21 cellular contexts compared by ENCODE assay signal in the genomic region with DNA sequence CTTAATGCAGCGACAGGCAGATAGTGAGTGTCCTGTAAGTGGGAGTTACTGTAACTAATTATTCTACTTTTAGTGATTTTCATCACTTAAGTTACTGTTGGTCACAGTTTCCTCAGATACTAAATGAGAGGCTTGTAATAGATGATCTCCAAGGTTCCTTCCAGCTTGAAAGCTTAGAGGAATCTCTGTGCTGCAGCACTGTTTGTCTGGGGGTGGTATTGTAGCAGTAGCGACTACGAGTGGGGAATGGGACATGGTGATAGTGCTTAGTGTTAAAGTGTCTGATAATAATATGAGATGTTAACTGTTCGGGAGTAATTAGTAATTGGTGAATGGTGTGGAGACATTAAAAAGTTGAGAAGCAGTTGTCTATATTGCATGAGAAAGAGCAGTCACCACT. TPM values are rescaled to one million over a fixed set of nuclear protein-coding genes. Genes with fewer than 3 reads are reported as not detected.
DNase-seq lines count a peak whose midpoint lies in the region; ATAC-seq and TF ChIP-seq lines count a peak whose summit lies in the region.
"Had no signal": no experiment of that assay in that cellular context is flagged by ENCODE, and none has a peak within 500 bp of the region (broad histone marks: within the 10 kb centered on the region; RNA-seq: fewer than 3 reads in every experiment).

No MANE protein-coding gene starts in this region.

- TF ChIP-seq POLR2A in vagina (IDR thresholded peaks at IDR 0.05): no peak

- intact Hi-C loops in CD4-positive, alpha-beta T cell (cut with DNase I, micrococcal nuclease): no loop called here
- intact Hi-C loops in Calu3 (cut with micrococcal nuclease; ENCODE audit: unreplicated experiment): no loop called here
- intact Hi-C loops in natural killer cell (cut with micrococcal nuclease): no loop called here
- intact Hi-C loops in vagina (cut with DNase I): no loop called here

- BruUV-seq in Calu3 (replicated peaks; lab: Mats Ljungman, UMichigan): no TSS peak

- H3K4me3 ChIP-seq in vagina: no peak overlapping the region
- H3K4me3 ChIP-seq: ovary, Peyer's patch, SJCRH30, thoracic aorta had no signal

- peaks cover 55% of the 10 kb centered on the region for H3K4me1 ChIP-seq in vagina
- H3K4me1 ChIP-seq: SJCRH30 had no signal

- DNase-seq in CD4-positive, alpha-beta T cell: no peak
- DNase-seq in Calu3: no peak
- DNase-seq in natural killer cell: no peak
- no peak for DNase-seq in vagina (ENCODE audit: extremely low spot score in 2 of 2)
- DNase-seq in NCI-H1930 (lab: John Stamatoyannopoulos, UW): no peak
- no peak for DNase-seq in NCI-H526 treated with DMSO at 0.1 percent for 48 hours (lab: John Stamatoyannopoulos, UW)
- DNase-seq: activated CD8-positive, alpha-beta T cell treated with anti-CD3 and anti-CD28 coated beads for 36 hours; DMS79 treated with DMSO at 0.1 percent for 48 hours; foreskin fibroblast; H7; MV-4-11; NCI-H187 treated with DMSO at 0.1 percent for 48 hours; NCI-H446 treated with DMSO at 0.1 percent for 48 hours; ovary; Peyer's patch; SJCRH30 had no signal

- H3K27ac Mint-ChIP-seq in CD4-positive, alpha-beta T cell: peak overlapping the region; percentile 48
- peak overlapping the region; percentile 24 for H3K27ac Mint-ChIP-seq in Calu3 (ENCODE audit: unreplicated experiment)
- peak overlapping the region in 3 of 5 experiments; percentile 36 to 64 (median 37) for H3K27ac Mint-ChIP-seq in brain
- peak overlapping the region; percentile 30 to 57 for H3K27ac Mint-ChIP-seq in natural killer cell

- H3K36me3 Mint-ChIP-seq in CD4-positive, alpha-beta T cell (ENCODE audit: low read depth): peaks cover 80% of the 10 kb centered on the region
- H3K36me3 Mint-ChIP-seq in Calu3 (ENCODE audit: insufficient read depth, unreplicated experiment) (peaks cover 63% of the 10 kb centered on the region), brain (peaks cover 97% of the 10 kb centered on the region), natural killer cell (no peaks in the 10 kb centered on the region)

- peak overlapping the region; percentile 32 for H3K4me3 Mint-ChIP-seq in CD4-positive, alpha-beta T cell
- no peak overlapping the region for H3K4me3 Mint-ChIP-seq in Calu3 (ENCODE audit: low read depth, unreplicated experiment)
- peak overlapping the region in 2 of 5 experiments; percentile 14 to 35 for H3K4me3 Mint-ChIP-seq in brain
- no peak overlapping the region for H3K4me3 Mint-ChIP-seq in natural killer cell
- H3K4me3 Mint-ChIP-seq: activated CD8-positive, alpha-beta T cell treated with anti-CD3 and anti-CD28 coated beads for 36 hours had no signal

- H3K27ac ChIP-seq in CD4-positive, alpha-beta T cell (ENCODE audit: low read depth, low read length): no peak overlapping the region
- H3K27ac ChIP-seq in vagina: no peak overlapping the region
- H3K27ac ChIP-seq: KMS-11, ovary, Peyer's patch, SJCRH30, thoracic aorta, VCaP had no signal

- no peaks in the 10 kb centered on the region for H3K36me3 ChIP-seq in vagina
- H3K36me3 ChIP-seq: ovary had no signal

- CTCF ChIA-PET in CD4-positive, alpha-beta T cell (lab: Charles Lee): interaction anchor here (0.9 kb wide), 1 partner anchor 27 kb away, joined by 3 read pairs; no protein-coding TSS in a partner anchor
- CTCF ChIA-PET in Calu3 (lab: Charles Lee): no interaction called here

- no peaks in the 10 kb centered on the region for H3K27me3 ChIP-seq in CD4-positive, alpha-beta T cell (ENCODE audit: control insufficient read depth, insufficient read depth, low read length)
- no peaks in the 10 kb centered on the region for H3K27me3 ChIP-seq in vagina
- H3K27me3 ChIP-seq: ovary, Peyer's patch, SJCRH30 had no signal

- H3K27me3 Mint-ChIP-seq in CD4-positive, alpha-beta T cell: no peaks in the 10 kb centered on the region
- H3K27me3 Mint-ChIP-seq in Calu3 (ENCODE audit: unreplicated experiment): no peaks in the 10 kb centered on the region
- no peaks in the 10 kb centered on the region for H3K27me3 Mint-ChIP-seq in brain
- no peaks in the 10 kb centered on the region for H3K27me3 Mint-ChIP-seq in natural killer cell (ENCODE audit: low read depth in 2 of 2)
- H3K27me3 Mint-ChIP-seq: activated CD8-positive, alpha-beta T cell treated with anti-CD3 and anti-CD28 coated beads for 36 hours had no signal

- no peaks in the 10 kb centered on the region for H3K9me3 ChIP-seq in CD4-positive, alpha-beta T cell (ENCODE audit: control insufficient read depth, low read length)
- H3K9me3 ChIP-seq in vagina: no peaks in the 10 kb centered on the region
- H3K9me3 ChIP-seq: ovary, Peyer's patch, SJCRH30, thoracic aorta had no signal

- POLR2A ChIA-PET in CD4-positive, alpha-beta T cell (lab: Charles Lee): no interaction called here

- H3K4me1 Mint-ChIP-seq in CD4-positive, alpha-beta T cell (ENCODE audit: low read depth): peaks cover 80% of the 10 kb centered on the region
- peaks cover 19% of the 10 kb centered on the region for H3K4me1 Mint-ChIP-seq in Calu3 (ENCODE audit: low read depth, unreplicated experiment)
- H3K4me1 Mint-ChIP-seq in brain: peaks cover 73% of the 10 kb centered on the region
- peaks cover 65 to 74% of the 10 kb centered on the region in 2 donors for H3K4me1 Mint-ChIP-seq in natural killer cell

- TF ChIP-seq CTCF in CD4-positive, alpha-beta T cell (IDR thresholded peaks at IDR 0.05): no peak
- TF ChIP-seq CTCF in Calu3 (IDR thresholded peaks at IDR 0.05; ENCODE audit: unreplicated experiment) (no peak), brain (conservative IDR thresholded peaks at IDR 0.05) (no peak), natural killer cell (IDR thresholded peaks at IDR 0.05) (no peak), vagina (IDR thresholded peaks at IDR 0.05) (no peak)

- ATAC-seq in CD4-positive, alpha-beta T cell (ENCODE audit: poor library complexity): no peak
- ATAC-seq in natural killer cell: no peak
- ATAC-seq: sciatic nerve had no signal

- no peaks in the 10 kb centered on the region for H3K9me3 Mint-ChIP-seq in CD4-positive, alpha-beta T cell
- H3K9me3 Mint-ChIP-seq in Calu3 (ENCODE audit: low read depth, unreplicated experiment) (no peaks in the 10 kb centered on the region), brain (peaks cover 0 to 13% (median 0%) of the 10 kb centered on the region in 5 experiments), natural killer cell (no peaks in the 10 kb centered on the region)
- H3K9me3 Mint-ChIP-seq: activated CD8-positive, alpha-beta T cell treated with anti-CD3 and anti-CD28 coated beads for 36 hours had no signal

RNA-seq across cellular contexts. Expression of a gene that starts 12.4 kb away (rescaled TPM):
- total RNA-seq in CD4-positive, alpha-beta T cell: 10 to 100 TPM; 67.8 to 80.3 TPM
- 68.4 and 89.0 TPM in 2 replicates for total RNA-seq in Calu3 (2022)
- 5.6 TPM for polyA plus RNA-seq in brain (ENCODE audit: insufficient read depth, low read depth, low replicate concordance)
- total RNA-seq in natural killer cell: 10 to 100 TPM; 50.4 to 72.8 (median 60.1) TPM
- total RNA-seq in vagina: 24.3 TPM

RNA-seq across cellular contexts. Expression of a gene that starts 52.5 kb away (rescaled TPM):
- total RNA-seq in CD4-positive, alpha-beta T cell: 10 to 100 TPM; 14.8 to 16.0 TPM
- total RNA-seq in Calu3 (2022): 6.1 and 8.4 TPM in 2 replicates
- polyA plus RNA-seq in brain (ENCODE audit: insufficient read depth, low read depth, low replicate concordance): not detected
- 10 to 100 TPM in 2 of 3 donors, 1 to 10 TPM in 1; 8.9 to 11.2 (median 11.0) TPM for total RNA-seq in natural killer cell
- 6.4 TPM for total RNA-seq in vagina
